In the genomic region with DNA sequence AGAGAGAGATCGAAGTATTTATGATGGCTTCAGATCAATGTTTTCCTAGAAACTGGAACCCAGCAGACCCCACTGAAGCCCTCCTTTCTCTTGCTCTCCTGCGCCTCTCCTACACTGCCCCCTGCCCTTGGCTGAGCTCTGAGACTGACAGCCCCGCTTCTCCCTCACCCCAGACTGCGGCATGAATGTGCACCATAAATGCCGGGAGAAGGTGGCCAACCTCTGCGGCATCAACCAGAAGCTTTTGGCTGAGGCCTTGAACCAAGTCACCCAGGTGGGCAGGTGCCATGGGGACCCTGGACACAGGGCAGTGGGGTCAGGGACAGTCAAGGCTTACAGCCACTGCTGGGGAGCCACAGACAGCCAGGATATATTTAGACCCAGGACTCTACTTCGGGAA, we compare ENCODE assay signal across 26 cellular contexts.
"Had no signal": no experiment of that assay in that cellular context is flagged by ENCODE, and none has a peak within 500 bp of the region (broad histone marks: within the 10 kb centered on the region; RNA-seq: fewer than 3 reads in every experiment).

No MANE protein-coding gene starts in this region.

- ATAC-seq: activated CD8-positive, alpha-beta memory T cell treated with anti-CD3 and anti-CD28 coated beads, Interleukin-2, amount 10 ng/mL, durations not matched to agents 7 days and 5 days; activated CD8-positive, alpha-beta T cell treated with anti-CD3 and anti-CD28 coated beads, Interleukin-2, amount 10 ng/mL, durations not matched to agents 7 days and 5 days; activated naive CD8-positive, alpha-beta T cell treated with anti-CD3 and anti-CD28 coated beads, Interleukin-2, amount 50 U/mL, for 24 hours; effector memory CD8-positive, alpha-beta T cell; gastrocnemius medialis had no signal

- H3K27me3 ChIP-seq: breast epithelium, colonic mucosa, gastrocnemius medialis, right atrium auricular region had no signal

- H3K36me3 ChIP-seq: gastrocnemius medialis had no signal

- H3K9me3 ChIP-seq: breast epithelium, colonic mucosa, gastrocnemius medialis, left ventricle myocardium inferior, right atrium auricular region, thoracic aorta had no signal

- H3K27me3 Mint-ChIP-seq: activated CD8-positive, alpha-beta memory T cell treated with anti-CD3 and anti-CD28 coated beads, Interleukin-2, amount 10 ng/mL, durations not matched to agents 7 days and 5 days; activated naive CD4-positive, alpha-beta T cell treated with anti-CD3 and anti-CD28 coated beads, Interleukin-2, amount 50 U/mL, for 24 hours; activated naive CD8-positive, alpha-beta T cell treated with anti-CD3 and anti-CD28 coated beads, Interleukin-2, amount 50 U/mL, for 24 hours; effector memory CD8-positive, alpha-beta T cell; stimulated activated naive CD8-positive, alpha-beta T cell treated with anti-CD3 and anti-CD28 coated beads, Interleukin-15, Interleukin-2, amounts not matched to agents 100 ng/mL and 50 ng/mL, for 24 hours had no signal

- H3K4me1 Mint-ChIP-seq: activated naive CD4-positive, alpha-beta T cell treated with anti-CD3 and anti-CD28 coated beads, Interleukin-2, amount 50 U/mL, for 24 hours had no signal

- H3K4me3 ChIP-seq: breast epithelium, colonic mucosa, gastrocnemius medialis, left ventricle myocardium inferior, lung, right atrium auricular region, thoracic aorta had no signal

- FAIRE-seq: islet of Langerhans, urothelium cell line had no signal

- H3K4me1 ChIP-seq: breast epithelium, colonic mucosa, gastrocnemius medialis, left ventricle myocardium inferior, right atrium auricular region had no signal

- H3K27ac ChIP-seq: breast epithelium, colonic mucosa, gastrocnemius medialis, left ventricle myocardium inferior, right atrium auricular region, thoracic aorta had no signal

- H3K9me3 Mint-ChIP-seq: activated naive CD4-positive, alpha-beta T cell treated with anti-CD3 and anti-CD28 coated beads, Interleukin-2, amount 50 U/mL, for 24 hours; activated naive CD8-positive, alpha-beta T cell treated with anti-CD3 and anti-CD28 coated beads, Interleukin-2, amount 50 U/mL, for 24 hours; activated T-helper 2 cell treated with anti-CD3 and anti-CD28 coated beads, Interferon-gamma antibody, Interleukin-2, Interleukin-4, amounts not matched to agents 10 μg/mL and 5 μg/mL and 100 μg/mL, durations not matched to agents 14 hours and 24 hours and 36 hours; effector memory CD8-positive, alpha-beta T cell; nephron progenitor cell; stimulated activated naive CD8-positive, alpha-beta T cell treated with anti-CD3 and anti-CD28 coated beads, Interleukin-15, Interleukin-2, amounts not matched to agents 100 ng/mL and 50 ng/mL, for 24 hours had no signal

- H3K27ac Mint-ChIP-seq: activated CD8-positive, alpha-beta memory T cell treated with anti-CD3 and anti-CD28 coated beads, Interleukin-2, amount 10 ng/mL, durations not matched to agents 7 days and 5 days; activated CD8-positive, alpha-beta T cell treated with anti-CD3 and anti-CD28 coated beads, Interleukin-2, amount 10 ng/mL, durations not matched to agents 7 days and 5 days; activated naive CD4-positive, alpha-beta T cell treated with anti-CD3 and anti-CD28 coated beads, Interleukin-2, amount 50 U/mL, for 24 hours; activated naive CD8-positive, alpha-beta T cell treated with anti-CD3 and anti-CD28 coated beads, Interleukin-2, amount 50 U/mL, for 24 hours; activated T-helper 2 cell treated with anti-CD3 and anti-CD28 coated beads, Interferon-gamma antibody, Interleukin-2, Interleukin-4, amounts not matched to agents 10 μg/mL and 5 μg/mL and 100 μg/mL, durations not matched to agents 14 hours and 24 hours and 36 hours; nephron progenitor cell; stimulated activated naive CD8-positive, alpha-beta T cell treated with anti-CD3 and anti-CD28 coated beads, Interleukin-15, Interleukin-2, amounts not matched to agents 100 ng/mL and 50 ng/mL, for 24 hours had no signal

- H3K4me3 Mint-ChIP-seq: activated CD8-positive, alpha-beta memory T cell treated with anti-CD3 and anti-CD28 coated beads, Interleukin-2, amount 10 ng/mL, durations not matched to agents 7 days and 5 days; activated CD8-positive, alpha-beta T cell treated with anti-CD3 and anti-CD28 coated beads, Interleukin-2, amount 10 ng/mL, durations not matched to agents 7 days and 5 days; activated naive CD4-positive, alpha-beta T cell treated with anti-CD3 and anti-CD28 coated beads, Interleukin-2, amount 50 U/mL, for 24 hours; activated naive CD8-positive, alpha-beta T cell treated with anti-CD3 and anti-CD28 coated beads, Interleukin-2, amount 50 U/mL, for 24 hours; effector memory CD8-positive, alpha-beta T cell; nephron progenitor cell; stimulated activated naive CD8-positive, alpha-beta T cell treated with anti-CD3 and anti-CD28 coated beads, Interleukin-15, Interleukin-2, amounts not matched to agents 100 ng/mL and 50 ng/mL, for 24 hours had no signal

- DNase-seq: activated CD4-positive, alpha-beta T cell treated with anti-CD3 and anti-CD28 coated beads for 1 hour; activated CD8-positive, alpha-beta memory T cell treated with anti-CD3 and anti-CD28 coated beads, Interleukin-2, amount 10 ng/mL, durations not matched to agents 7 days and 5 days; activated CD8-positive, alpha-beta T cell treated with anti-CD3 and anti-CD28 coated beads, Interleukin-2, amount 10 ng/mL, durations not matched to agents 7 days and 5 days; activated naive CD8-positive, alpha-beta T cell treated with anti-CD3 and anti-CD28 coated beads, Interleukin-2, amount 50 U/mL, for 24 hours; activated T-cell treated with anti-CD3 and anti-CD28 coated beads, Interleukin-2, amount 50 U/mL, for 48 hours; amygdala; colonic mucosa; effector memory CD8-positive, alpha-beta T cell; erythroblast; gastrocnemius medialis; glutamatergic neuron; left ventricle myocardium inferior; nephron progenitor cell; occipital lobe; stimulated activated CD4-positive, alpha-beta T cell treated with anti-CD3 and anti-CD28 coated beads, Interleukin-2, amount 100 ng/mL, for 48 hours; T-helper 2 cell; trophoblast cell had no signal
